In genomic region chr22:26124991-26125725, GRCh38 we compare ENCODE assay signal across 1 cellular context.
A peak's percentile ranks its signal among the peaks of the same experiment; 100 is the strongest.
TF ChIP-seq lines count a peak whose summit lies in the region.

No MANE protein-coding gene starts in this region.

TF ChIP-seq in H1, 55 proteins besides CTCF, POLR2A, EP300 and RAD21:
- TF ChIP-seq, protein P1, sequence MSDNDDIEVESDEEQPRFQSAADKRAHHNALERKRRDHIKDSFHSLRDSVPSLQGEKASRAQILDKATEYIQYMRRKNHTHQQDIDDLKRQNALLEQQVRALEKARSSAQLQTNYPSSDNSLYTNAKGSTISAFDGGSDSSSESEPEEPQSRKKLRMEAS (IDR thresholded peaks at IDR 0.05): no peak
- 0 out of 2 replicates have a peak, but pooled peaks have one; percentile 16 for TF ChIP-seq YY1 (IDR thresholded peaks at IDR 0.05; ENCODE audit: low read depth, low read length)
